Comparison of ENCODE assay signal across 10 cellular contexts in the genomic region with DNA sequence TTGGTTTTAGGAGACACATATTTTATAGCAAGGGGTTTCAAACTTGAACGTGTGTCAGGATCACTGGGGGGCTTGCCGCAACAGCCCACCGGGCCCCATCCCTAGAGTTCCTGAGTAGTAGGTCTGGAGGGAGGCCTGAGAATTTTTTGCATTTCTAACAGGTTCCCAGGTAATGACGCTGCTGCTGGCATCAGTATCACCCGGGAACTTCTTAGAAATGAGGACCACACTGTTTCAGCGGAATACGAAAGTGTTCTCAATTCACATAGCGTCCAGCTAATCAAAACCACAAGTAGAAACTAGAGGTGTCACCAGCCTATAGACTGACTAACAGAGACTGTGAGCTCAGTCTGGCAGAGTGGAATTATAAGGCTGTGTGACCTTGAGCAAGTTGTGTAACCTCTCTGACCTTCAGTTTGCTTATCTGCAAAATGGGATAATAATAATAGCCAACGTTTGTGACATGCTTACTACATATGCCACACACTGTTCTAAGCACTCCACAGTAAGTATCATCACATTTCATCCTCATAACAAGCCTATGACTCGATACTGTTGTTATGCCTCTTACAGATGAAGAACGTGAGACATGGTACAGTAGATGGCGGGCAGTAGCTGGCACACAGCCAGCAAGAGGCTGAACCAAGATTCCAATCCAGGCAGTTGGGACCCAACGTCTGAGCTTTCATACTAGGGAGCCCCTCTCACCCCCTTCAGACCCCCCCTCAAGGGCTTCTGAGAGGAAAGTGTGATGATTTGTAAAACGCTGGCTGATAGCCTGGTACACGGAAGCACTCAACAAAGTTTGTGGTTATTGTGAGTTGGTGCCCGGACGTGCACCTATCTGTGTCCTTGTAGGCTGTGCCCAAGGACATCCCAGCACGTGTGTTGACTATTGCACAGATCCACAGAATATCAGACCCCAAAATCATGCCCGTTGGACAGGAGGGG. TPM values are rescaled to one million over a fixed set of nuclear protein-coding genes. Genes with fewer than 3 reads are reported as not detected.
DNase-seq lines count a peak whose midpoint lies in the region; ATAC-seq, FAIRE-seq and TF ChIP-seq lines count a peak whose summit lies in the region.
"Had no signal": no experiment of that assay in that cellular context is flagged by ENCODE, and none has a peak within 500 bp of the region (broad histone marks: within the 10 kb centered on the region; RNA-seq: fewer than 3 reads in every experiment).

No MANE protein-coding gene starts in this region.

- no peaks in the 10 kb centered on the region for H3K9me2 ChIP-seq in SU-DHL-6 (replicated peaks; ENCODE audit: insufficient read depth, low read length)

- H3K27me3 ChIP-seq in CD4-positive, CD25-positive, alpha-beta regulatory T cell (ENCODE audit: control insufficient read depth, insufficient read depth, low read length) = no peaks in the 10 kb centered on the region
- H3K27me3 ChIP-seq in SU-DHL-6 (ENCODE audit: low read length) = no peaks in the 10 kb centered on the region
- H3K27me3 ChIP-seq: SJSA1 had no signal

- peaks cover 8% of the 10 kb centered on the region for H3K27me3 Mint-ChIP-seq in CD4-positive, CD25-positive, alpha-beta regulatory T cell
- no peaks in the 10 kb centered on the region for H3K27me3 Mint-ChIP-seq in activated naive CD8-positive, alpha-beta T cell treated with anti-CD3 and anti-CD28 coated beads, Interleukin-2, amount 10 ng/mL, durations not matched to agents 7 days and 5 days
- H3K27me3 Mint-ChIP-seq in natural killer cell treated with Interleukin-12 subunit alpha and Interleukin-12 subunit beta and Interleukin-15 and Interleukin-18, amount 100 ng/mL, for 72 hours = no peaks in the 10 kb centered on the region

- peaks cover 42% of the 10 kb centered on the region for H3F3A ChIP-seq in SU-DHL-6 (ENCODE audit: insufficient read depth)

- peaks cover 2% of the 10 kb centered on the region for H3K36me3 Mint-ChIP-seq in CD4-positive, CD25-positive, alpha-beta regulatory T cell
- no peaks in the 10 kb centered on the region for H3K36me3 Mint-ChIP-seq in activated naive CD8-positive, alpha-beta T cell treated with anti-CD3 and anti-CD28 coated beads, Interleukin-2, amount 10 ng/mL, durations not matched to agents 7 days and 5 days
- no peaks in the 10 kb centered on the region for H3K36me3 Mint-ChIP-seq in natural killer cell treated with Interleukin-12 subunit alpha and Interleukin-12 subunit beta and Interleukin-15 and Interleukin-18, amount 100 ng/mL, for 72 hours

- peaks cover 0 to 2% (median 0%) of the 10 kb centered on the region in 7 donors for H3K9me3 Mint-ChIP-seq in CD4-positive, CD25-positive, alpha-beta regulatory T cell
- no peaks in the 10 kb centered on the region for H3K9me3 Mint-ChIP-seq in activated naive CD8-positive, alpha-beta T cell treated with anti-CD3 and anti-CD28 coated beads, Interleukin-2, amount 10 ng/mL, durations not matched to agents 7 days and 5 days
- H3K9me3 Mint-ChIP-seq in natural killer cell treated with Interleukin-12 subunit alpha and Interleukin-12 subunit beta and Interleukin-15 and Interleukin-18, amount 100 ng/mL, for 72 hours = no peaks in the 10 kb centered on the region

- no peaks in the 10 kb centered on the region for H4K20me1 ChIP-seq in SU-DHL-6 (ENCODE audit: low read depth, low read length)

- no peaks in the 10 kb centered on the region for H3K9me3 ChIP-seq in CD4-positive, CD25-positive, alpha-beta regulatory T cell (ENCODE audit: control insufficient read depth in 2 of 2, low read length in 2 of 2)
- H3K9me3 ChIP-seq in SU-DHL-6 (ENCODE audit: insufficient read depth, low read length) = no peaks in the 10 kb centered on the region
- H3K9me3 ChIP-seq in kidney (ENCODE audit: control insufficient read depth in 1 of 2, low read length in 2 of 2) = no peaks in the 10 kb centered on the region
- H3K9me3 ChIP-seq: SJSA1 had no signal

- peaks cover 66% of the 10 kb centered on the region for H3K4me1 ChIP-seq in CD4-positive, CD25-positive, alpha-beta regulatory T cell (ENCODE audit: control insufficient read depth, insufficient read depth, low read length, poor library complexity, severe bottlenecking)
- H3K4me1 ChIP-seq in kidney (ENCODE audit: control insufficient read depth in 1 of 2, insufficient read depth in 1 of 2, low read depth in 1 of 2, low read length in 2 of 2) = peaks cover 0 to 6% of the 10 kb centered on the region in 2 donors
- H3K4me1 ChIP-seq: SJSA1 had no signal

- ATAC-seq in CD4-positive, CD25-positive, alpha-beta regulatory T cell (ENCODE audit: low read depth in 2 of 2) = peak; percentile 15 to 19
- peak; percentile 12 for ATAC-seq in activated naive CD8-positive, alpha-beta T cell treated with anti-CD3 and anti-CD28 coated beads, Interleukin-2, amount 10 ng/mL, durations not matched to agents 7 days and 5 days (ENCODE audit: low read depth)
- peak; percentile 74 to 78 for ATAC-seq in natural killer cell treated with Interleukin-12 subunit alpha and Interleukin-12 subunit beta and Interleukin-15 and Interleukin-18, amount 100 ng/mL, for 72 hours
- ATAC-seq in HG02973 (IDR thresholded peaks at IDR 0.05; ENCODE audit: unreplicated experiment) (no peak), GM21619 (IDR thresholded peaks at IDR 0.05; ENCODE audit: unreplicated experiment) (no peak)

- peak overlapping the region; percentile 46 for H3K4me2 ChIP-seq in SU-DHL-6 (ENCODE audit: low read depth, low read length, poor library complexity, severe bottlenecking)

- POLR2A ChIA-PET in activated naive CD8-positive, alpha-beta T cell treated with anti-CD3 and anti-CD28 coated beads, Interleukin-2, amount 10 ng/mL, durations not matched to agents 7 days and 5 days (lab: Charles Lee) = interaction anchor here (0.6 to 3.3 kb wide), 9 partner anchors 9 to 121 kb away, joined by 3 to 12 read pairs (median 5); partner anchors contain the start of gene ERN1

- H3K79me2 ChIP-seq in SU-DHL-6 (ENCODE audit: insufficient read depth, low read length) = no peaks in the 10 kb centered on the region

- peak overlapping the region; percentile 72 to 89 (median 86) for H3K4me3 Mint-ChIP-seq in CD4-positive, CD25-positive, alpha-beta regulatory T cell
- peak overlapping the region; percentile 78 for H3K4me3 Mint-ChIP-seq in activated naive CD8-positive, alpha-beta T cell treated with anti-CD3 and anti-CD28 coated beads, Interleukin-2, amount 10 ng/mL, durations not matched to agents 7 days and 5 days
- H3K4me3 Mint-ChIP-seq in natural killer cell treated with Interleukin-12 subunit alpha and Interleukin-12 subunit beta and Interleukin-15 and Interleukin-18, amount 100 ng/mL, for 72 hours = peak overlapping the region; percentile 81

- TF ChIP-seq CTCF in SU-DHL-6 (IDR thresholded peaks at IDR 0.05; ENCODE audit: insufficient read depth, low read length, poor library complexity, severe bottlenecking) (no peak), kidney (IDR thresholded peaks at IDR 0.05; ENCODE audit: borderline replicate concordance, extremely low read depth, insufficient read depth) (no peak)

- peak in 2 of 3 donors; percentile 40 to 90 for DNase-seq in CD4-positive, CD25-positive, alpha-beta regulatory T cell
- DNase-seq in activated naive CD8-positive, alpha-beta T cell treated with anti-CD3 and anti-CD28 coated beads, Interleukin-2, amount 10 ng/mL, durations not matched to agents 7 days and 5 days = no peak
- DNase-seq in natural killer cell treated with Interleukin-12 subunit alpha and Interleukin-12 subunit beta and Interleukin-15 and Interleukin-18, amount 100 ng/mL, for 72 hours (ENCODE audit: low spot score) = peak; percentile 79
- no peak for DNase-seq in kidney
- no peak for DNase-seq in DMS114 treated with DMSO at 0.1 percent for 48 hours (lab: John Stamatoyannopoulos, UW; ENCODE audit: unreplicated experiment)

- FAIRE-seq in kidney (lab: Jason Lieb, UNC) = no peak

- H3K27ac Mint-ChIP-seq in CD4-positive, CD25-positive, alpha-beta regulatory T cell = peak overlapping the region; percentile 98 to 100 (median 99)
- H3K27ac Mint-ChIP-seq in activated naive CD8-positive, alpha-beta T cell treated with anti-CD3 and anti-CD28 coated beads, Interleukin-2, amount 10 ng/mL, durations not matched to agents 7 days and 5 days = peak overlapping the region; percentile 85
- peak overlapping the region; percentile 77 to 100 for H3K27ac Mint-ChIP-seq in natural killer cell treated with Interleukin-12 subunit alpha and Interleukin-12 subunit beta and Interleukin-15 and Interleukin-18, amount 100 ng/mL, for 72 hours

- H3K36me3 ChIP-seq in CD4-positive, CD25-positive, alpha-beta regulatory T cell (ENCODE audit: control insufficient read depth, insufficient read depth, low read length) = no peaks in the 10 kb centered on the region
- no peaks in the 10 kb centered on the region for H3K36me3 ChIP-seq in SU-DHL-6 (ENCODE audit: low read length)
- no peaks in the 10 kb centered on the region for H3K36me3 ChIP-seq in kidney (ENCODE audit: control insufficient read depth in 1 of 2, insufficient read depth in 2 of 2, low read length in 2 of 2)
- H3K36me3 ChIP-seq: SJSA1 had no signal

- peaks cover 25 to 79% (median 49%) of the 10 kb centered on the region in 4 donors for H3K4me1 Mint-ChIP-seq in CD4-positive, CD25-positive, alpha-beta regulatory T cell
- H3K4me1 Mint-ChIP-seq in activated naive CD8-positive, alpha-beta T cell treated with anti-CD3 and anti-CD28 coated beads, Interleukin-2, amount 10 ng/mL, durations not matched to agents 7 days and 5 days = peaks cover 45% of the 10 kb centered on the region
- H3K4me1 Mint-ChIP-seq in natural killer cell treated with Interleukin-12 subunit alpha and Interleukin-12 subunit beta and Interleukin-15 and Interleukin-18, amount 100 ng/mL, for 72 hours (ENCODE audit: low read depth in 2 of 2) = peaks cover 49 to 60% of the 10 kb centered on the region in 2 donors

- H3K9ac ChIP-seq in SU-DHL-6 (ENCODE audit: low read length) = peak overlapping the region; percentile 37; the same call in 1 of the 2 replicates
- no peak overlapping the region for H3K9ac ChIP-seq in kidney (ENCODE audit: low read length in 2 of 2)

- H3K4me3 ChIP-seq in CD4-positive, CD25-positive, alpha-beta regulatory T cell (ENCODE audit: low read depth, low read length) = peak overlapping the region; percentile 84
- no peak overlapping the region for H3K4me3 ChIP-seq in SU-DHL-6 (ENCODE audit: insufficient read depth, low read length, poor library complexity, severe bottlenecking)
- peak overlapping the region in 1 of 2 donors; percentile 33 for H3K4me3 ChIP-seq in kidney (ENCODE audit: low read length in 2 of 2)
- H3K4me3 ChIP-seq: SJSA1 had no signal

- intact Hi-C loops in kidney (cut with DNase I) = loop anchor here (5.0 kb wide), 1 partner anchor 107 kb away; the partner anchor contains the start of gene ERN1

- peak overlapping the region; percentile 82 for H2AFZ ChIP-seq in SU-DHL-6 (ENCODE audit: low read depth, low read length, severe bottlenecking)

- H3K27ac ChIP-seq in CD4-positive, CD25-positive, alpha-beta regulatory T cell (ENCODE audit: insufficient read depth, low read length, poor library complexity, severe bottlenecking) = peak overlapping the region; percentile 99
- H3K27ac ChIP-seq in SU-DHL-6 (ENCODE audit: low read depth, low read length) = peak overlapping the region; percentile 64
- H3K27ac ChIP-seq in kidney (ENCODE audit: low read depth in 2 of 2, low read length in 2 of 2) = peak overlapping the region in 1 of 2 donors; percentile 39
- H3K27ac ChIP-seq: SJSA1 had no signal

RNA-seq across cellular contexts. Expression of gene ICAM2, which starts 4.6 kb away (rescaled TPM):
- total RNA-seq in CD4-positive, CD25-positive, alpha-beta regulatory T cell = 106 TPM
- polyA plus RNA-seq in CD4-positive, CD25-positive, alpha-beta regulatory T cell = 100 to 1,000 TPM; 465 to 625 (median 548) TPM
- total RNA-seq in activated naive CD8-positive, alpha-beta T cell treated with anti-CD3 and anti-CD28 coated beads, Interleukin-2, amount 10 ng/mL, durations not matched to agents 7 days and 5 days = 10 to 100 TPM; 59.0 to 61.7 TPM
- total RNA-seq in natural killer cell treated with Interleukin-12 subunit alpha and Interleukin-12 subunit beta and Interleukin-15 and Interleukin-18, amount 100 ng/mL, for 72 hours = 10 to 100 TPM; 14.1 to 20.7 TPM
- total RNA-seq in kidney = 38.8 TPM
- polyA plus RNA-seq in kidney (ENCODE audit: insufficient read depth, low read depth, low replicate concordance) = 55.8 TPM

RNA-seq across cellular contexts. Expression of gene PRR29, which starts 26.9 kb away (rescaled TPM):
- total RNA-seq in CD4-positive, CD25-positive, alpha-beta regulatory T cell = 0.52 TPM
- 1 to 10 TPM; 3.9 to 6.9 (median 6.2) TPM for polyA plus RNA-seq in CD4-positive, CD25-positive, alpha-beta regulatory T cell
- 1 to 10 TPM in 1 of 2 experiments, under 1 TPM in 1; 1.00 to 1.4 TPM for total RNA-seq in activated naive CD8-positive, alpha-beta T cell treated with anti-CD3 and anti-CD28 coated beads, Interleukin-2, amount 10 ng/mL, durations not matched to agents 7 days and 5 days
- 1 to 10 TPM in 1 of 2 donors, under 1 TPM in 1; 0.50 to 1.0 TPM for total RNA-seq in natural killer cell treated with Interleukin-12 subunit alpha and Interleukin-12 subunit beta and Interleukin-15 and Interleukin-18, amount 100 ng/mL, for 72 hours
- 4.4 TPM for total RNA-seq in kidney
- 1.2 TPM for polyA plus RNA-seq in kidney (ENCODE audit: insufficient read depth, low read depth, low replicate concordance)

RNA-seq across cellular contexts. Expression of gene SCN4A, which starts 52.3 kb away (rescaled TPM):
- not detected for total RNA-seq in CD4-positive, CD25-positive, alpha-beta regulatory T cell
- polyA plus RNA-seq in CD4-positive, CD25-positive, alpha-beta regulatory T cell = not detected
- total RNA-seq in activated naive CD8-positive, alpha-beta T cell treated with anti-CD3 and anti-CD28 coated beads, Interleukin-2, amount 10 ng/mL, durations not matched to agents 7 days and 5 days = not detected
- under 1 TPM in 1 of 2 donors, not detected in 1; 0.08 TPM for total RNA-seq in natural killer cell treated with Interleukin-12 subunit alpha and Interleukin-12 subunit beta and Interleukin-15 and Interleukin-18, amount 100 ng/mL, for 72 hours
- 3.4 TPM for total RNA-seq in kidney
- 0.19 TPM for polyA plus RNA-seq in kidney (ENCODE audit: insufficient read depth, low read depth, low replicate concordance)
- total RNA-seq: glomerular endothelial cell, SJSA1 had no signal

Comparison
In these comparisons a context has a peak if more than half of its experiments do, and no peak if none do; other contexts are left out.
1. ATAC-seq: peak in CD4-positive, CD25-positive, alpha-beta regulatory T cell (2 of 2), activated naive CD8-positive, alpha-beta T cell treated with anti-CD3 and anti-CD28 coated beads, Interleukin-2, amount 10 ng/mL, durations not matched to agents 7 days and 5 days (single experiment) and natural killer cell treated with Interleukin-12 subunit alpha and Interleukin-12 subunit beta and Interleukin-15 and Interleukin-18, amount 100 ng/mL, for 72 hours (2 of 2); none in HG02973 (single experiment) and GM21619 (single experiment).
2. DNase-seq: peak in CD4-positive, CD25-positive, alpha-beta regulatory T cell (2 of 3) and natural killer cell treated with Interleukin-12 subunit alpha and Interleukin-12 subunit beta and Interleukin-15 and Interleukin-18, amount 100 ng/mL, for 72 hours (single experiment); none in activated naive CD8-positive, alpha-beta T cell treated with anti-CD3 and anti-CD28 coated beads, Interleukin-2, amount 10 ng/mL, durations not matched to agents 7 days and 5 days (single experiment), kidney (single experiment) and DMS114 treated with DMSO at 0.1 percent for 48 hours (single experiment).
3. Peak in every context shown above with its lines, with median percentiles within 50 percentile points of each other: H3K27ac Mint-ChIP-seq and H3K4me3 Mint-ChIP-seq.